9 cellular contexts compared by ENCODE assay signal in the genomic region with DNA sequence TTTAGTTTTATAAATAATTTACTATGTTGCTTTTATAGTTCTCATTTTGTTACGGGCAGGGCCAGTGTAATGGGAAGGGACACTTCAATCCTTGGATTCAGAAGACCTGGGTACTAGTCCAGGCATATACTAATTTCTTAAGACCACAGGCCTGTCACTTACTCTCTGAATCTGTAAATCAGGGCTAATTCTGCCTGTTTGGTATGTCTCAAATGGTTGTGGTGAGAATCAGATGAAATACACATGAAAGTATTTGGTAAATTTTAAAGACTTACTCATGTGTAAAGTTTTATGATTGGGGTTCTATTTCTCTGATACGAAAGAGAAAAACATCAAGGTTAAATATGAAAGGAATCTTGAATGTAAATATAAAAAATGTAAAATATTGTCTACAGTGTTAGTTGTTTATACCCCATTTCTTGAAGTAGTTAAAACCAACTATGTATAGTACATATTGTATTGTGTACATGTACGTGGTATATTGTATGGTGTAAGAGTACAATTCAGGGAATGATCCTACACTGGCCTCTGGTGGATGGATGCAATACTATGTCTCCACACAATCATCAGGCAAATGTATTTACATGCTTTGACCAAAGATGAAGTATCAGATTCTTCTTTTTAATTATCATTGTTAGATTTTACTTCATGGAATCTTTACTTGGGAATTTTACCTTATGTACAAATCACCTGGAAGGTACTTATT. TPM values are rescaled to one million over a fixed set of nuclear protein-coding genes. Genes with fewer than 3 reads are reported as not detected.
A peak's percentile ranks its signal among the peaks of the same experiment; 100 is the strongest.
DNase-seq lines count a peak whose midpoint lies in the region; ATAC-seq, FAIRE-seq and TF ChIP-seq lines count a peak whose summit lies in the region.
"Had no signal": no experiment of that assay in that cellular context is flagged by ENCODE, and none has a peak within 500 bp of the region (broad histone marks: within the 10 kb centered on the region; RNA-seq: fewer than 3 reads in every experiment).

No MANE protein-coding gene starts in this region.

- H3K27me3 Mint-ChIP-seq in GM23338 (ENCODE audit: insufficient read depth, low read depth, poor library complexity) (no peaks in the 10 kb centered on the region), neural progenitor cell (ENCODE audit: insufficient read depth, low read depth) (no peaks in the 10 kb centered on the region)

- H3K4me3 Mint-ChIP-seq in GM23338: no peak overlapping the region
- no peak overlapping the region for H3K4me3 Mint-ChIP-seq in neural progenitor cell

- H3K27ac ChIP-seq in GM23338 (ENCODE audit: low read depth) (no peak overlapping the region), neural progenitor cell (no peak overlapping the region)

- no peaks in the 10 kb centered on the region for H3K4me1 ChIP-seq in GM23338 (ENCODE audit: insufficient read depth)
- no peaks in the 10 kb centered on the region for H3K4me1 ChIP-seq in neural progenitor cell

- H3K4me2 ChIP-seq in GM23338 (no peak overlapping the region), neural progenitor cell (no peak overlapping the region)

- H3F3A ChIP-seq in GM23338 (replicated peaks; ENCODE audit: low read depth): no peaks in the 10 kb centered on the region
- no peaks in the 10 kb centered on the region for H3F3A ChIP-seq in neural progenitor cell (ENCODE audit: low read depth)

- H3K36me3 Mint-ChIP-seq in GM23338 (ENCODE audit: low read depth): no peaks in the 10 kb centered on the region
- no peaks in the 10 kb centered on the region for H3K36me3 Mint-ChIP-seq in neural progenitor cell

- H3K4me3 ChIP-seq in GM23338: no peak overlapping the region
- H3K4me3 ChIP-seq in cardiac fibroblast (replicated peaks in 1 of 2; ENCODE audit: low read depth in 2 of 2, low read length in 2 of 2): no peak overlapping the region
- no peak overlapping the region for H3K4me3 ChIP-seq in neural progenitor cell

- H4K20me1 ChIP-seq in GM23338 (replicated peaks; ENCODE audit: insufficient read depth) (0 out of 2 replicates have a peak, but pooled peaks cover 2% of the 10 kb centered on the region), neural progenitor cell (ENCODE audit: low read depth) (no peaks in the 10 kb centered on the region)

- peak; percentile 70 for FAIRE-seq in G401.6 (lab: Jason Lieb, UNC)

- 0 out of 3 replicates have a peak, but pooled peaks have one; percentile 26 for ATAC-seq in GM23338
- ATAC-seq in HG02981 (IDR thresholded peaks at IDR 0.05; ENCODE audit: unreplicated experiment): no peak
- no peak for ATAC-seq in HG03175 (IDR thresholded peaks at IDR 0.05; ENCODE audit: unreplicated experiment)

- no peaks in the 10 kb centered on the region for H3K9me2 ChIP-seq in GM23338 (ENCODE audit: insufficient read depth)

- TF ChIP-seq CTCF in GM23338 (conservative IDR thresholded peaks at IDR 0.05; ENCODE audit: low read depth in 2 of 2) (peak; percentile 46 to 47), cardiac fibroblast (IDR thresholded peaks at IDR 0.05; ENCODE audit: low read depth, low read length) (peak; percentile 33), neural progenitor cell (IDR thresholded peaks at IDR 0.05) (peak; percentile 45)

- H3K36me3 ChIP-seq in GM23338 (ENCODE audit: insufficient read depth) (no peaks in the 10 kb centered on the region), neural progenitor cell (no peaks in the 10 kb centered on the region)

- H3K27ac Mint-ChIP-seq in GM23338 (no peak overlapping the region), neural progenitor cell (no peak overlapping the region)

- H3K9ac ChIP-seq in neural progenitor cell: no peak overlapping the region

- no peaks in the 10 kb centered on the region for H3K9me3 ChIP-seq in neural progenitor cell (ENCODE audit: low read depth)

- H3K9me3 Mint-ChIP-seq in GM23338: no peaks in the 10 kb centered on the region
- no peaks in the 10 kb centered on the region for H3K9me3 Mint-ChIP-seq in neural progenitor cell

- H2AFZ ChIP-seq in GM23338 (no peak overlapping the region), neural progenitor cell (replicated peaks) (no peak overlapping the region)

- H3K4me1 Mint-ChIP-seq in GM23338 (no peaks in the 10 kb centered on the region), neural progenitor cell (no peaks in the 10 kb centered on the region)

- H3K27me3 ChIP-seq in GM23338 (ENCODE audit: insufficient read depth) (no peaks in the 10 kb centered on the region), neural progenitor cell (no peaks in the 10 kb centered on the region)

- peak; percentile 6 for DNase-seq in GM23338 (ENCODE audit: low spot score)
- peak; percentile 15 for DNase-seq in MV-4-11 (lab: John Stamatoyannopoulos, UW)
- DNase-seq in cardiac fibroblast (ENCODE audit: low read depth in 2 of 2): peak; percentile 36 to 44
- DNase-seq in neural progenitor cell (ENCODE audit: low spot score): peak; percentile 9
- no peak for DNase-seq in DMS79 (lab: John Stamatoyannopoulos, UW)

- no peaks in the 10 kb centered on the region for H3K79me2 ChIP-seq in GM23338 (replicated peaks; ENCODE audit: insufficient read depth)
- no peaks in the 10 kb centered on the region for H3K79me2 ChIP-seq in neural progenitor cell (ENCODE audit: low read depth)

TF ChIP-seq in GM23338, 12 proteins besides CTCF, POLR2A, EP300 and RAD21 (continues in another document):
- TF ChIP-seq REST (IDR thresholded peaks at IDR 0.05; ENCODE audit: unreplicated experiment) (no peak), EZH2 (IDR thresholded peaks at IDR 0.05; ENCODE audit: low read depth, unreplicated experiment) (no peak), NANOG (IDR thresholded peaks at IDR 0.05; ENCODE audit: borderline replicate concordance) (no peak), CREB1 (CRISPR knock-in tag; IDR thresholded peaks at IDR 0.05; ENCODE audit: low read depth) (no peak), POLR2AphosphoS5 (IDR thresholded peaks at IDR 0.05; ENCODE audit: low read depth) (no peak), EZH2phosphoT487 (IDR thresholded peaks at IDR 0.05; ENCODE audit: unreplicated experiment) (no peak), STAT1 (IDR thresholded peaks at IDR 0.05; ENCODE audit: unreplicated experiment) (no peak), ZNF331 (CRISPR knock-in tag; IDR thresholded peaks at IDR 0.05; ENCODE audit: low read depth) (no peak), JUNB (IDR thresholded peaks at IDR 0.05; ENCODE audit: unreplicated experiment) (no peak), ZNF114 (CRISPR knock-in tag; IDR thresholded peaks at IDR 0.05) (no peak)
- TF ChIP-seq, protein P1, sequence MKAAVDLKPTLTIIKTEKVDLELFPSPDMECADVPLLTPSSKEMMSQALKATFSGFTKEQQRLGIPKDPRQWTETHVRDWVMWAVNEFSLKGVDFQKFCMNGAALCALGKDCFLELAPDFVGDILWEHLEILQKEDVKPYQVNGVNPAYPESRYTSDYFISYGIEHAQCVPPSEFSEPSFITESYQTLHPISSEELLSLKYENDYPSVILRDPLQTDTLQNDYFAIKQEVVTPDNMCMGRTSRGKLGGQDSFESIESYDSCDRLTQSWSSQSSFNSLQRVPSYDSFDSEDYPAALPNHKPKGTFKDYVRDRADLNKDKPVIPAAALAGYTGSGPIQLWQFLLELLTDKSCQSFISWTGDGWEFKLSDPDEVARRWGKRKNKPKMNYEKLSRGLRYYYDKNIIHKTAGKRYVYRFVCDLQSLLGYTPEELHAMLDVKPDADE (IDR thresholded peaks at IDR 0.05): no peak

RNA-seq across cellular contexts. Expression of gene RAG2, which starts 24.5 kb away (rescaled TPM):
- not detected in 2 replicates for total RNA-seq in GM23338 (2014; rRNA removed; shearing (Covaris generic))
- not detected in 2 replicates for polyA plus RNA-seq in GM23338 (2016; fragmentation: Nextera tagmentation; extraction: Ambion mirVana)
- 0.06 and 0.15 TPM in 2 replicates for total RNA-seq in neural progenitor cell (ENCODE audit: low replicate concordance)
- total RNA-seq: skeletal muscle tissue had no signal

RNA-seq across cellular contexts. Expression of gene IFTAP, which starts 28.3 kb away (rescaled TPM):
- 17.1 and 19.8 TPM in 2 replicates for total RNA-seq in GM23338 (2014; rRNA removed; shearing (Covaris generic))
- polyA plus RNA-seq in GM23338 (2016; fragmentation: Nextera tagmentation; extraction: Ambion mirVana): 36.5 and 39.1 TPM in 2 replicates
- 63.5 and 112 TPM in 2 replicates for total RNA-seq in neural progenitor cell (ENCODE audit: low replicate concordance)

RNA-seq across cellular contexts. Expression of gene RAG1, which starts 54.8 kb away (rescaled TPM):
- total RNA-seq in GM23338 (2014; rRNA removed; shearing (Covaris generic)): 1.1 and 1.4 TPM in 2 replicates
- 0.26 and 0.89 TPM in 2 replicates for polyA plus RNA-seq in GM23338 (2016; fragmentation: Nextera tagmentation; extraction: Ambion mirVana)
- total RNA-seq in neural progenitor cell (ENCODE audit: low replicate concordance): 0.62 and 0.84 TPM in 2 replicates
